In the genomic region with DNA sequence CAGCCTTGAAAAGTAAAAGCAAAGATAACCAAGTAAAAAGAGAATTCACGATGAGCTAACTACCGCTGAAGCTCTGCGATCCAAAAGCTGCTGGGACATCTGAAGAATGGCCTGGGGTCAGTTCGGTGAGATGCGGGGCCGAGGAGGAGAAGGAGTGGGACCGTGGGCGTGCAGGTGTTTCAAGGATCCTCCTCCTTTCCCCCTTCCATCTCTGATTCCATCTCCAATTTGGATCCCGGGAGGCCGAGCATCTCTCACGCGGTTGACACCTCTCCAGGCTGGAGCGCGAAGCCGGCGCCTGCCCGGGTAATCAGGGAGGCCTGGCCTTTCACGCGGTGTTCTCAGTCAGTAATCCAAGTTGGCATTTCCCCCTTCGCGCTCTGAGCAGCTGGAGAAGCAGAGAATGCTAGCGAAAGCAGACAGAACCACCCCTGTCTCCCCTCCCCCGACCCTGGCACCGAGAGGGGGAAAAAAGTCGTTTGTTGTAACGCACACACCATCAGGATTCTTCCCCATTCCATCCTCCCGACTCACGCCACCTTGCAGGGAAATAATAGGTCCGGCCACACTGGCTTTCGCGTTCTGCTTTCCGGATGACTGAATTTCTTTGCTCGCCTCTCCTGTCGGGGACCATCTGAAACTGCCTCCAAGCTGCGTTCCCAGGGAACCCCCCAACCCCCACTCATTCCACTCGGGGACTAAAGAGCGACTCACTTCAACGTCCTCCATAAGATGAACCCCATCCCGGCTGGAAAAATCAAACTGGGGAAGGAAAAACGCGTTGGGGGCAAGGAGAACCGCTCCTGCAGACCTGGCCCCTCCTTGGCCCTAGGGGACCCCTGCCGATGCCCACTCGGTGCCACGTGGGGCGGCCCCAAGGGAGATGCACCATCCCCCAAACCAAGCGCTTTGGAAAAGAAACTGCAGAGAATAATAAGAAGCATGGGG, we compare ENCODE assay signal across 10 cellular contexts. TPM values are rescaled to one million over a fixed set of nuclear protein-coding genes. Genes with fewer than 3 reads are reported as not detected.
DNase-seq lines count a peak whose midpoint lies in the region; ATAC-seq and TF ChIP-seq lines count a peak whose summit lies in the region.
"Had no signal": no experiment of that assay in that cellular context is flagged by ENCODE, and none has a peak within 500 bp of the region (broad histone marks: within the 10 kb centered on the region; RNA-seq: fewer than 3 reads in every experiment).

No MANE protein-coding gene starts in this region.

- peaks cover 21% of the 10 kb centered on the region for H3K4me1 ChIP-seq in stomach smooth muscle (ENCODE audit: control insufficient read depth, insufficient read depth, low read length)

- H3K9me3 ChIP-seq in T-helper 17 cell (ENCODE audit: control insufficient read depth, low read length, poor library complexity, severe bottlenecking) (peaks cover 3% of the 10 kb centered on the region), stomach smooth muscle (ENCODE audit: control insufficient read depth in 2 of 2, low read length in 2 of 2) (no peaks in the 10 kb centered on the region)
- H3K9me3 ChIP-seq: SJCRH30 had no signal

- peaks cover 24% of the 10 kb centered on the region for H3K4me1 Mint-ChIP-seq in T-helper 17 cell
- peaks cover 22% of the 10 kb centered on the region for H3K4me1 Mint-ChIP-seq in glutamatergic neuron (ENCODE audit: low read depth, unreplicated experiment)

- H3K27me3 Mint-ChIP-seq in T-helper 17 cell = peaks cover 86% of the 10 kb centered on the region
- H3K27me3 Mint-ChIP-seq in glutamatergic neuron (ENCODE audit: unreplicated experiment) = peaks cover 34% of the 10 kb centered on the region

- H3K4me3 ChIP-seq in stomach smooth muscle (ENCODE audit: low read length in 2 of 2) = peak overlapping the region; percentile 26 to 60
- H3K4me3 ChIP-seq: SJCRH30 had no signal

- H3K36me3 Mint-ChIP-seq in T-helper 17 cell (ENCODE audit: low read depth) (peaks cover 4% of the 10 kb centered on the region), glutamatergic neuron (ENCODE audit: unreplicated experiment) (peaks cover 2% of the 10 kb centered on the region)

- no peak for ATAC-seq in T-helper 17 cell
- no peak for ATAC-seq in HG03108 (IDR thresholded peaks at IDR 0.05; ENCODE audit: unreplicated experiment)
- ATAC-seq in HG02938 (IDR thresholded peaks at IDR 0.05; ENCODE audit: unreplicated experiment) = no peak

- H3K4me3 Mint-ChIP-seq in T-helper 17 cell = peak overlapping the region; percentile 69
- peak overlapping the region; percentile 81 for H3K4me3 Mint-ChIP-seq in glutamatergic neuron (ENCODE audit: unreplicated experiment)

- peaks cover 19% of the 10 kb centered on the region for H3K9me3 Mint-ChIP-seq in glutamatergic neuron (ENCODE audit: unreplicated experiment)

- H3K9ac ChIP-seq in stomach smooth muscle (ENCODE audit: low read length in 2 of 2) = no peak overlapping the region

- no peak overlapping the region for H3K27ac ChIP-seq in stomach smooth muscle (ENCODE audit: low read length)
- H3K27ac ChIP-seq: epithelial cell of prostate, SJCRH30 had no signal

- peak; percentile 62 for DNase-seq in activated CD8-positive, alpha-beta memory T cell treated with anti-CD3 and anti-CD28 coated beads, Interleukin-2, amount 50 U/mL, for 48 hours
- no peak for DNase-seq in activated CD8-positive, alpha-beta memory T cell treated with anti-CD3 and anti-CD28 coated beads for 24 hours
- DNase-seq in T-helper 17 cell = no peak
- DNase-seq in glutamatergic neuron = peak; percentile 52
- no peak for DNase-seq in AML-193 (lab: John Stamatoyannopoulos, UW)
- DNase-seq: SJCRH30 had no signal

- peaks cover 49 to 61% of the 10 kb centered on the region in 2 donors for H3K27me3 ChIP-seq in stomach smooth muscle (ENCODE audit: control insufficient read depth in 1 of 2, insufficient read depth in 2 of 2, low read length in 2 of 2)

- TF ChIP-seq CTCF in glutamatergic neuron (IDR thresholded peaks at IDR 0.05; ENCODE audit: partially characterized antibody, unreplicated experiment) = no peak

- no peak overlapping the region for H3K27ac Mint-ChIP-seq in T-helper 17 cell
- no peak overlapping the region for H3K27ac Mint-ChIP-seq in glutamatergic neuron (ENCODE audit: unreplicated experiment)

- H3K36me3 ChIP-seq in stomach smooth muscle (ENCODE audit: control insufficient read depth in 2 of 2, insufficient read depth in 2 of 2, low read length in 2 of 2) = no peaks in the 10 kb centered on the region
- H3K36me3 ChIP-seq: SJCRH30 had no signal

RNA-seq across cellular contexts. Expression of a gene that starts 6.5 kb away (rescaled TPM):
- not detected for total RNA-seq in T-helper 17 cell
- 7.3 TPM for total RNA-seq in glutamatergic neuron (ENCODE audit: unreplicated experiment)

Comparison
In these comparisons a context has a peak if more than half of its experiments do, and no peak if none do; other contexts are left out.
1. DNase-seq: peak in activated CD8-positive, alpha-beta memory T cell treated with anti-CD3 and anti-CD28 coated beads, Interleukin-2, amount 50 U/mL, for 48 hours (single experiment) and glutamatergic neuron (single experiment); none in activated CD8-positive, alpha-beta memory T cell treated with anti-CD3 and anti-CD28 coated beads for 24 hours (single experiment), T-helper 17 cell (0 of 3) and AML-193 (0 of 2).